15 cellular contexts compared by ENCODE assay signal in genomic region chr14:99408286-99408970, GRCh38.
"Had no signal": no experiment of that assay in that cellular context is flagged by ENCODE, and none has a peak within 500 bp of the region (broad histone marks: within the 10 kb centered on the region; RNA-seq: fewer than 3 reads in every experiment).

No MANE protein-coding gene starts in this region.

- H3K27ac ChIP-seq: cardiac muscle cell, heart left ventricle, psoas muscle, right lobe of liver, spleen had no signal

- H3K4me3 Mint-ChIP-seq: activated CD4-positive, alpha-beta T cell treated with anti-CD3 and anti-CD28 coated beads for 36 hours; activated CD8-positive, alpha-beta T cell treated with anti-CD3 and anti-CD28 coated beads, Interleukin-2, amount 10 ng/mL, durations not matched to agents 7 days and 5 days; mesothelial cell of epicardium; naive B cell had no signal

- H3K4me1 ChIP-seq: heart left ventricle, psoas muscle, right lobe of liver, spleen had no signal

- H3K9me3 ChIP-seq: heart left ventricle, psoas muscle, right lobe of liver, spleen had no signal

- H3K4me3 ChIP-seq: cardiac muscle cell, heart left ventricle, psoas muscle, right lobe of liver, spleen had no signal

- H3K27ac Mint-ChIP-seq: activated CD4-positive, alpha-beta T cell treated with anti-CD3 and anti-CD28 coated beads for 36 hours; mesothelial cell of epicardium had no signal

- H3K27me3 ChIP-seq: cardiac muscle cell, heart left ventricle, right lobe of liver, spleen had no signal

- DNase-seq: activated CD4-positive, alpha-beta T cell treated with anti-CD3 and anti-CD28 coated beads for 36 hours; activated CD8-positive, alpha-beta memory T cell treated with anti-CD3 and anti-CD28 coated beads, Interleukin-2, amount 50 U/mL, for 48 hours; activated CD8-positive, alpha-beta T cell treated with anti-CD3 and anti-CD28 coated beads, Interleukin-2, amount 10 ng/mL, durations not matched to agents 7 days and 5 days; activated naive CD4-positive, alpha-beta T cell treated with Interleukin-2 at 50 U/mL for 16 hours; heart left ventricle; left ventricle myocardium superior; naive B cell; psoas muscle; right lobe of liver; stimulated activated CD4-positive, alpha-beta T cell treated with anti-CD3 and anti-CD28 coated beads, Interleukin-1b, Interleukin-23, amount 100 ng/mL, for 48 hours; stimulated activated naive CD4-positive, alpha-beta T cell; T1000 had no signal

- ATAC-seq: activated CD4-positive, alpha-beta T cell treated with anti-CD3 and anti-CD28 coated beads for 36 hours; activated CD8-positive, alpha-beta T cell treated with anti-CD3 and anti-CD28 coated beads, Interleukin-2, amount 10 ng/mL, durations not matched to agents 7 days and 5 days; heart left ventricle; left ventricle myocardium superior had no signal

- H3K27me3 Mint-ChIP-seq: activated CD4-positive, alpha-beta T cell treated with anti-CD3 and anti-CD28 coated beads for 36 hours; naive B cell had no signal

- H3K9me3 Mint-ChIP-seq: mesothelial cell of epicardium, naive B cell had no signal
